In genomic region chr3:45741742-45742141, GRCh38 we compare ENCODE assay signal across 24 cellular contexts. TPM values are rescaled to one million over a fixed set of nuclear protein-coding genes. Genes with fewer than 3 reads are reported as not detected.
A peak's percentile ranks its signal among the peaks of the same experiment; 100 is the strongest.
DNase-seq lines count a peak whose midpoint lies in the region; ATAC-seq and FAIRE-seq lines count a peak whose summit lies in the region.
"Had no signal": no experiment of that assay in that cellular context is flagged by ENCODE, and none has a peak within 500 bp of the region (broad histone marks: within the 10 kb centered on the region; RNA-seq: fewer than 3 reads in every experiment).

No MANE protein-coding gene starts in this region.

- H3K9me3 Mint-ChIP-seq in activated naive CD4-positive, alpha-beta T cell treated with anti-CD3 and anti-CD28 coated beads, Interleukin-2, amount 50 U/mL, for 24 hours: no peaks in the 10 kb centered on the region
- H3K9me3 Mint-ChIP-seq in activated naive CD4-positive, alpha-beta T cell treated with anti-CD3 and anti-CD28 coated beads, Interleukin-2, amount 50 U/mL, for 72 hours: no peaks in the 10 kb centered on the region
- no peaks in the 10 kb centered on the region for H3K9me3 Mint-ChIP-seq in central memory CD8-positive, alpha-beta T cell

- peak overlapping the region; percentile 92 for H3K27ac Mint-ChIP-seq in activated naive CD4-positive, alpha-beta T cell treated with anti-CD3 and anti-CD28 coated beads, Interleukin-2, amount 50 U/mL, for 24 hours
- peak overlapping the region in 1 of 2 donors; percentile 45 for H3K27ac Mint-ChIP-seq in activated naive CD4-positive, alpha-beta T cell treated with anti-CD3 and anti-CD28 coated beads, Interleukin-2, amount 50 U/mL, for 72 hours
- H3K27ac Mint-ChIP-seq in central memory CD8-positive, alpha-beta T cell (ENCODE audit: low read depth): peak overlapping the region; percentile 67

- H3K4me1 ChIP-seq in HUES64 (ENCODE audit: insufficient read depth, low read length) (peaks cover 34% of the 10 kb centered on the region), small intestine (ENCODE audit: control insufficient read depth in 2 of 2, insufficient read depth in 1 of 2, low read depth in 1 of 2, low read length in 1 of 2) (peaks cover 0 to 2% of the 10 kb centered on the region in 2 donors)

- no peaks in the 10 kb centered on the region for H3K27me3 Mint-ChIP-seq in activated naive CD4-positive, alpha-beta T cell treated with anti-CD3 and anti-CD28 coated beads, Interleukin-2, amount 50 U/mL, for 24 hours
- H3K27me3 Mint-ChIP-seq in central memory CD8-positive, alpha-beta T cell: no peaks in the 10 kb centered on the region

- H3K4me3 Mint-ChIP-seq in activated naive CD4-positive, alpha-beta T cell treated with anti-CD3 and anti-CD28 coated beads, Interleukin-2, amount 50 U/mL, for 24 hours: no peak overlapping the region
- no peak overlapping the region for H3K4me3 Mint-ChIP-seq in central memory CD8-positive, alpha-beta T cell

- H3K27me3 ChIP-seq in HUES64 (ENCODE audit: insufficient read depth, low read length) (no peaks in the 10 kb centered on the region), small intestine (ENCODE audit: control insufficient read depth in 2 of 2, insufficient read depth in 2 of 2, low read length in 2 of 2) (no peaks in the 10 kb centered on the region)
- H3K27me3 ChIP-seq: brain microvascular endothelial cell, right lobe of liver had no signal

- no peak for ATAC-seq in activated naive CD4-positive, alpha-beta T cell treated with anti-CD3 and anti-CD28 coated beads, Interleukin-2, amount 50 U/mL, for 72 hours
- peak; percentile 43 for ATAC-seq in central memory CD8-positive, alpha-beta T cell (replicated peaks; ENCODE audit: extremely low read depth, poor library complexity, severe bottlenecking)
- ATAC-seq in GM19395 (IDR thresholded peaks at IDR 0.05; ENCODE audit: unreplicated experiment) (no peak), HG03039 (IDR thresholded peaks at IDR 0.05; ENCODE audit: unreplicated experiment) (no peak)
- ATAC-seq: mucosa of descending colon; stimulated activated naive CD8-positive, alpha-beta T cell treated with anti-CD3 and anti-CD28 coated beads, Interleukin-15, Interleukin-2, amounts not matched to agents 100 U/mL and 50 U/mL, for 24 hours had no signal

- no peak overlapping the region for H3K4me3 ChIP-seq in HUES64 (ENCODE audit: low read length)
- H3K4me3 ChIP-seq in small intestine (ENCODE audit: low read depth in 1 of 2, low read length in 2 of 2): no peak overlapping the region
- H3K4me3 ChIP-seq: mucosa of descending colon, right lobe of liver had no signal

- H3K9ac ChIP-seq in HUES64 (ENCODE audit: low read depth, low read length): no peak overlapping the region

- WGBS in HUES64: 75% methylated on average over 4 of the region's 4 CpGs
- 26 to 43% (median 30%) methylated on average over 4 of the region's 4 CpGs for WGBS in small intestine, 3 donors

- H3K36me3 ChIP-seq in HUES64 (ENCODE audit: insufficient read depth, low read length) (peaks cover 95% of the 10 kb centered on the region), small intestine (ENCODE audit: control insufficient read depth in 2 of 2, insufficient read depth in 2 of 2, low read length in 2 of 2) (peaks cover 16 to 20% of the 10 kb centered on the region in 2 donors)

- no peak for DNase-seq in activated naive CD4-positive, alpha-beta T cell treated with anti-CD3 and anti-CD28 coated beads, Interleukin-2, amount 50 U/mL, for 72 hours (ENCODE audit: low spot score in 2 of 2)
- no peak for DNase-seq in central memory CD8-positive, alpha-beta T cell (ENCODE audit: low spot score in 2 of 2)
- DNase-seq in small intestine (peak; percentile 12), iPS-NIHi7 (ENCODE audit: extremely low spot score) (no peak)
- DNase-seq: ACHN; activated naive CD4-positive, alpha-beta T cell treated with anti-CD3 and anti-CD28 coated beads, Interleukin-2, amount 50 U/mL, for 16 hours; brain microvascular endothelial cell; erythroblast; mucosa of descending colon; NCI-H2107; NCI-H526 treated with DMSO at 0.1 percent for 48 hours; right lobe of liver; SHP77 treated with DMSO at 0.1 percent for 48 hours; stimulated activated naive CD8-positive, alpha-beta T cell treated with anti-CD3 and anti-CD28 coated beads, Interleukin-15, Interleukin-2, amounts not matched to agents 100 U/mL and 50 U/mL, for 24 hours; T1000; trophoblast cell had no signal

- H3K9me3 ChIP-seq in HUES64 (ENCODE audit: insufficient read depth, low read depth, low read length) (no peaks in the 10 kb centered on the region), small intestine (ENCODE audit: control insufficient read depth, low read depth) (no peaks in the 10 kb centered on the region)
- H3K9me3 ChIP-seq: mucosa of descending colon, right lobe of liver had no signal

- peaks cover 18% of the 10 kb centered on the region for H3K36me3 Mint-ChIP-seq in activated naive CD4-positive, alpha-beta T cell treated with anti-CD3 and anti-CD28 coated beads, Interleukin-2, amount 50 U/mL, for 24 hours
- H3K36me3 Mint-ChIP-seq in activated naive CD4-positive, alpha-beta T cell treated with anti-CD3 and anti-CD28 coated beads, Interleukin-2, amount 50 U/mL, for 72 hours: peaks cover 6 to 9% of the 10 kb centered on the region in 2 donors
- peaks cover 58% of the 10 kb centered on the region for H3K36me3 Mint-ChIP-seq in central memory CD8-positive, alpha-beta T cell (ENCODE audit: insufficient read depth)

- H3K4me1 Mint-ChIP-seq in activated naive CD4-positive, alpha-beta T cell treated with anti-CD3 and anti-CD28 coated beads, Interleukin-2, amount 50 U/mL, for 24 hours: peaks cover 37% of the 10 kb centered on the region
- peaks cover 37% of the 10 kb centered on the region for H3K4me1 Mint-ChIP-seq in central memory CD8-positive, alpha-beta T cell

- peak overlapping the region; percentile 43; the same call in 1 of the 2 replicates for H3K27ac ChIP-seq in HUES64 (ENCODE audit: low read depth, low read length)
- H3K27ac ChIP-seq in small intestine (ENCODE audit: low read depth in 1 of 2, low read length in 1 of 2): no peak overlapping the region
- H3K27ac ChIP-seq: brain microvascular endothelial cell, right lobe of liver had no signal

- FAIRE-seq in small intestine (lab: Jason Lieb, UNC): no peak
- FAIRE-seq: frontal cortex had no signal

RNA-seq across cellular contexts. Expression of gene SACM1L, which starts 52.5 kb away (rescaled TPM):
- 10 to 100 TPM; 61.8 to 99.2 TPM for total RNA-seq in activated naive CD4-positive, alpha-beta T cell treated with anti-CD3 and anti-CD28 coated beads, Interleukin-2, amount 50 U/mL, for 72 hours
- polyA plus RNA-seq in HUES64 (2013, experiment 1 of 2): 34.1 TPM
- polyA plus RNA-seq in HUES64 (2013, experiment 2 of 2): 33.5 TPM
- polyA plus RNA-seq in small intestine: 10 to 100 TPM; 18.4 to 37.1 (median 24.3) TPM

RNA-seq across cellular contexts. Expression of gene SLC6A20, which starts 54.6 kb away (rescaled TPM):
- total RNA-seq in activated naive CD4-positive, alpha-beta T cell treated with anti-CD3 and anti-CD28 coated beads, Interleukin-2, amount 50 U/mL, for 72 hours: not detected
- not detected for polyA plus RNA-seq in HUES64 (2013, experiment 1 of 2)
- polyA plus RNA-seq in HUES64 (2013, experiment 2 of 2): not detected
- polyA plus RNA-seq in small intestine: 10 to 100 TPM; 10.9 to 38.4 (median 27.1) TPM
- total RNA-seq: HT1080, LHCN-M2, OCI-LY7 had no signal
